In genomic region chr7:69597278-69598076, GRCh38 we compare ENCODE assay signal across 8 cellular contexts. TPM values are rescaled to one million over a fixed set of nuclear protein-coding genes. Genes with fewer than 3 reads are reported as not detected.
DNase-seq lines count a peak whose midpoint lies in the region; ATAC-seq and TF ChIP-seq lines count a peak whose summit lies in the region.

No MANE protein-coding gene starts in this region.

- H2BK120ac ChIP-seq in neuronal stem cell (ENCODE audit: low read depth, low read length), result no peak overlapping the region

- POLR2A ChIA-PET in activated CD4-positive, alpha-beta T cell treated with anti-CD3 and anti-CD28 coated beads for 36 hours (lab: Charles Lee), result no interaction called here

- H3K79me1 ChIP-seq in neuronal stem cell (ENCODE audit: low read depth, low read length), result peaks cover 3% of the 10 kb centered on the region

- H3K9me3 ChIP-seq in SU-DHL-6 (ENCODE audit: insufficient read depth, low read length) (no peaks in the 10 kb centered on the region), neuronal stem cell (replicated peaks in 1 of 2; ENCODE audit: control insufficient read depth in 2 of 2, insufficient read depth in 1 of 2, low read depth in 1 of 2, low read length in 2 of 2) (no peaks in the 10 kb centered on the region)

- peak overlapping the region; percentile 93 for H2AFZ ChIP-seq in SU-DHL-6 (ENCODE audit: low read depth, low read length, severe bottlenecking)
- peak overlapping the region; percentile 99 for H2AFZ ChIP-seq in neuronal stem cell (ENCODE audit: low read length)

- no peak overlapping the region for H4K91ac ChIP-seq in neuronal stem cell (ENCODE audit: low read depth, low read length, poor library complexity)

- H3K4me1 ChIP-seq in neuronal stem cell (ENCODE audit: control insufficient read depth in 2 of 2, insufficient read depth in 1 of 2, low read depth in 1 of 2, low read length in 2 of 2), result peaks cover 4 to 9% of the 10 kb centered on the region in 2 donors

- H3K79me2 ChIP-seq in SU-DHL-6 (ENCODE audit: insufficient read depth, low read length), result peaks cover 30% of the 10 kb centered on the region

- H2BK5ac ChIP-seq in neuronal stem cell (ENCODE audit: low read length), result peak overlapping the region; percentile 66

- peak overlapping the region; percentile 95 for H3K18ac ChIP-seq in neuronal stem cell (ENCODE audit: low read length)

- H3K27ac ChIP-seq in SU-DHL-6 (ENCODE audit: low read depth, low read length) (no peak overlapping the region), neuronal stem cell (replicated peaks; ENCODE audit: low read length) (no peak overlapping the region)

- ATAC-seq in activated CD4-positive, alpha-beta T cell treated with anti-CD3 and anti-CD28 coated beads for 36 hours, result peak; percentile 8
- ATAC-seq in HG02884 (IDR thresholded peaks at IDR 0.05; ENCODE audit: unreplicated experiment), result peak; percentile 15

- H3F3A ChIP-seq in SU-DHL-6 (ENCODE audit: insufficient read depth), result peaks cover 34% of the 10 kb centered on the region

- H4K20me1 ChIP-seq in SU-DHL-6 (ENCODE audit: low read depth, low read length), result peaks cover 14% of the 10 kb centered on the region

- peak overlapping the region; percentile 80 for H3K23ac ChIP-seq in neuronal stem cell (ENCODE audit: low read depth, low read length, poor library complexity)

- intact Hi-C loops in activated CD4-positive, alpha-beta T cell treated with anti-CD3 and anti-CD28 coated beads for 36 hours (cut with DNase I, micrococcal nuclease), result loop anchor here in 1 of 2 experiments (2.0 to 5.0 kb wide), 2 partner anchors 141 to 1080 kb away; no protein-coding TSS in a partner anchor

- H3K9ac ChIP-seq in SU-DHL-6 (ENCODE audit: low read length) (peak overlapping the region; percentile 63), neuronal stem cell (ENCODE audit: low read depth, low read length, poor library complexity) (peak overlapping the region; percentile 44)

- H3K27me3 Mint-ChIP-seq in activated CD4-positive, alpha-beta T cell treated with anti-CD3 and anti-CD28 coated beads for 36 hours, result peaks cover 30% of the 10 kb centered on the region

- peak overlapping the region; percentile 63 for H2AK5ac ChIP-seq in neuronal stem cell (ENCODE audit: low read depth, low read length)

- H3K9me2 ChIP-seq in SU-DHL-6 (replicated peaks; ENCODE audit: insufficient read depth, low read length), result no peaks in the 10 kb centered on the region

- H3K4me3 Mint-ChIP-seq in activated CD4-positive, alpha-beta T cell treated with anti-CD3 and anti-CD28 coated beads for 36 hours, result peak overlapping the region; percentile 49

- TF ChIP-seq CTCF in SU-DHL-6 (IDR thresholded peaks at IDR 0.05; ENCODE audit: insufficient read depth, low read length, poor library complexity, severe bottlenecking) (no peak), fibroblast of pulmonary artery (IDR thresholded peaks at IDR 0.05; ENCODE audit: low read length, missing control alignments) (no peak)

- no peak overlapping the region for H3K27ac Mint-ChIP-seq in activated CD4-positive, alpha-beta T cell treated with anti-CD3 and anti-CD28 coated beads for 36 hours

- no peaks in the 10 kb centered on the region for H3K27me3 ChIP-seq in SU-DHL-6 (ENCODE audit: low read length)
- H3K27me3 ChIP-seq in neuronal stem cell (ENCODE audit: control insufficient read depth in 3 of 3, insufficient read depth in 3 of 3, low read depth in 1 of 3, low read length in 3 of 3), result peaks cover 2 to 25% (median 3%) of the 10 kb centered on the region in 3 experiments

- H3K4me1 Mint-ChIP-seq in activated CD4-positive, alpha-beta T cell treated with anti-CD3 and anti-CD28 coated beads for 36 hours, result peaks cover 10% of the 10 kb centered on the region

- H3K4me3 ChIP-seq in SU-DHL-6 (ENCODE audit: insufficient read depth, low read length, poor library complexity, severe bottlenecking) (peak overlapping the region; percentile 59), fibroblast of pulmonary artery (replicated peaks; ENCODE audit: low read depth, low read length) (peak overlapping the region; percentile 57), neuronal stem cell (ENCODE audit: low read length in 2 of 2) (peak overlapping the region; percentile 84 to 92)

- H3K9me3 Mint-ChIP-seq in activated CD4-positive, alpha-beta T cell treated with anti-CD3 and anti-CD28 coated beads for 36 hours (ENCODE audit: low read depth), result no peaks in the 10 kb centered on the region

- H4K8ac ChIP-seq in neuronal stem cell (ENCODE audit: low read depth, low read length), result no peak overlapping the region

- H2BK15ac ChIP-seq in neuronal stem cell (ENCODE audit: low read length), result peak overlapping the region; percentile 89

- H3K36me3 ChIP-seq in SU-DHL-6 (ENCODE audit: low read length), result no peaks in the 10 kb centered on the region
- H3K36me3 ChIP-seq in neuronal stem cell (replicated peaks in 1 of 2; ENCODE audit: control insufficient read depth in 2 of 2, insufficient read depth in 2 of 2, low read length in 2 of 2), result no peaks in the 10 kb centered on the region

- no peak overlapping the region for H3K14ac ChIP-seq in neuronal stem cell (ENCODE audit: low read length)

- CTCF ChIA-PET in activated CD4-positive, alpha-beta T cell treated with anti-CD3 and anti-CD28 coated beads for 36 hours (lab: Charles Lee), result no interaction called here

- no peak overlapping the region for H2BK12ac ChIP-seq in neuronal stem cell (ENCODE audit: low read length)

- DNase-seq in activated CD4-positive, alpha-beta T cell treated with anti-CD3 and anti-CD28 coated beads for 36 hours, result peak; percentile 22
- no peak for DNase-seq in activated CD4-positive, alpha-beta T cell treated with anti-CD3 and anti-CD28 coated beads, Interleukin-2, amount 50 U/mL, for 4 hours
- no peak for DNase-seq in fibroblast of pulmonary artery (ENCODE audit: low read depth)
- DNase-seq in neuronal stem cell (ENCODE audit: low spot score), result peak; percentile 47
- DNase-seq in midbrain (lab: John Stamatoyannopoulos, UW), result no peak
- DNase-seq in stimulated activated CD4-positive, alpha-beta T cell treated with anti-CD3 and anti-CD28 coated beads, Interleukin-2, amount 100 ng/mL, for 48 hours, result no peak

- no peak overlapping the region for H3K4ac ChIP-seq in neuronal stem cell (ENCODE audit: low read length)

- H3K36me3 Mint-ChIP-seq in activated CD4-positive, alpha-beta T cell treated with anti-CD3 and anti-CD28 coated beads for 36 hours (ENCODE audit: low read depth), result no peaks in the 10 kb centered on the region

- WGBS in neuronal stem cell (ENCODE audit: extremely low coverage in 2 of 2, insufficient read length in 2 of 2, insufficient replicate concordance in 1 of 2), 2 donors, result no CpG with 5 or more reads among the region's 78 CpGs

- H3K4me2 ChIP-seq in SU-DHL-6 (ENCODE audit: low read depth, low read length, poor library complexity, severe bottlenecking) (peak overlapping the region; percentile 82), neuronal stem cell (ENCODE audit: insufficient read depth, low read length, poor library complexity, severe bottlenecking) (peak overlapping the region; percentile 99)

RNA-seq across cellular contexts. Expression of gene AUTS2, which starts 0.8 kb away (rescaled TPM):
- 1 to 10 TPM; 2.4 to 3.0 TPM for total RNA-seq in activated CD4-positive, alpha-beta T cell treated with anti-CD3 and anti-CD28 coated beads for 36 hours
- polyA plus RNA-seq in neuronal stem cell (2013, experiment 1 of 2), result 20.8 TPM
- polyA plus RNA-seq in neuronal stem cell (2013, experiment 2 of 2), result 19.9 TPM

Comparison
In these comparisons a context has a peak if more than half of its experiments do, and no peak if none do; other contexts are left out.
1. DNase-seq: peak in activated CD4-positive, alpha-beta T cell treated with anti-CD3 and anti-CD28 coated beads for 36 hours (single experiment) and neuronal stem cell (single experiment); none in activated CD4-positive, alpha-beta T cell treated with anti-CD3 and anti-CD28 coated beads, Interleukin-2, amount 50 U/mL, for 4 hours (0 of 2), fibroblast of pulmonary artery (single experiment), midbrain (single experiment) and stimulated activated CD4-positive, alpha-beta T cell treated with anti-CD3 and anti-CD28 coated beads, Interleukin-2, amount 100 ng/mL, for 48 hours (0 of 2).
2. Peak in every context shown above with its lines, with median percentiles within 50 percentile points of each other: H3K4me3 ChIP-seq.